ENCODE assay signal across 1 cellular context in the genomic region with DNA sequence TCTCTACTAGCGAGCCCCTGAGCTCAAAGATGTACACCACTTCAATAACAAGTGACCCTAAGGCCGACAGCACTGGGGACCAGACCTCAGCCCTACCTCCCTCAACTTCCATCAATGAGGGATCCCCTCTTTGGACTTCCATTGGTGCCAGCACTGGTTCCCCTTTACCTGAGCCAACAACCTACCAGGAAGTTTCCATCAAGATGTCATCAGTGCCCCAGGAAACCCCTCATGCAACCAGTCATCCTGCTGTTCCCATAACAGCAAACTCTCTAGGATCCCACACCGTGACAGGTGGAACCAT.
A peak's percentile ranks its signal among the peaks of the same experiment; 100 is the strongest.
TF ChIP-seq lines count a peak whose summit lies in the region.

No MANE protein-coding gene starts in this region.

TF ChIP-seq in HepG2, 621 proteins besides CTCF, POLR2A, EP300 and RAD21:
- no peak for TF ChIP-seq ZNF160 (CRISPR knock-in tag; IDR thresholded peaks at IDR 0.05)
- TF ChIP-seq MXI1 (IDR thresholded peaks at IDR 0.05; ENCODE audit: borderline replicate concordance, low read depth, low read length): 0 out of 3 replicates have a peak, but pooled peaks have one; percentile 16
- TF ChIP-seq PHF21A (CRISPR knock-in tag; IDR thresholded peaks at IDR 0.05): no peak
